8 cellular contexts compared by ENCODE assay signal in the genomic region with DNA sequence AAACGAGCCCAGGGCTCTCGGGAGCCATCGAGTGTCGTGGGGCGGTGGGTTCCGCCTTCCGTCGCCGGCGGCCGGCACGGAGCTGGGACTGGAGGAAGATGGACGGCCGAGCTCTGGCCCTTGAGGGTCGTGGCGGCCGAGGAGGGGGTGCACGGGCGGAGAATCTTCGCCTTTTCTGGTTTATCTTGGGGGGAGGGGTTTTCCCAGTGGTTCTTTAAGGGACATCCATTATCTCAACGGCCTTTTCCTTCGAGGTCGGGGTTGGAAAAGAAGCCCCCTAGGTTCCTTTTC. TPM values are rescaled to one million over a fixed set of nuclear protein-coding genes. Genes with fewer than 3 reads are reported as not detected.
DNase-seq lines count a peak whose midpoint lies in the region; ATAC-seq and TF ChIP-seq lines count a peak whose summit lies in the region.

No MANE protein-coding gene starts in this region.

- peaks cover 0 to 40% (median 6%) of the 10 kb centered on the region in 3 donors for H3K36me3 Mint-ChIP-seq in naive thymus-derived CD8-positive, alpha-beta T cell

- no peaks in the 10 kb centered on the region for H3K9me3 ChIP-seq in MM.1S (replicated peaks; ENCODE audit: insufficient read depth, low read length)
- H3K9me3 ChIP-seq in effector memory CD4-positive, alpha-beta T cell (ENCODE audit: control insufficient read depth, low read length): no peaks in the 10 kb centered on the region

- no peaks in the 10 kb centered on the region for H4K20me1 ChIP-seq in MM.1S (ENCODE audit: insufficient read depth, low read length)

- H3K9ac ChIP-seq in MM.1S (ENCODE audit: low read length): peak overlapping the region; percentile 74

- DNase-seq in NCI-H510A (lab: John Stamatoyannopoulos, UW) (peak; percentile 18), NCI-H510A treated with DMSO at 0.1 percent for 48 hours (lab: John Stamatoyannopoulos, UW) (no peak), MM.1S (no peak), NCI-H2171 (lab: John Stamatoyannopoulos, UW) (no peak)
- DNase-seq in effector memory CD4-positive, alpha-beta T cell: no peak
- no peak for DNase-seq in naive thymus-derived CD8-positive, alpha-beta T cell
- DNase-seq in stimulated activated CD4-positive, alpha-beta T cell treated with anti-CD3 and anti-CD28 coated beads, Interleukin-1b, Interleukin-23, amount 100 ng/mL, for 48 hours: no peak

- POLR2A ChIA-PET in naive thymus-derived CD8-positive, alpha-beta T cell (lab: Charles Lee): interaction anchor here (0.7 to 1.0 kb wide), 4 partner anchors 20 to 179 kb away, joined by 4 read pairs; no protein-coding TSS in a partner anchor

- peaks cover 11 to 24% (median 21%) of the 10 kb centered on the region in 4 donors for H3K4me1 Mint-ChIP-seq in naive thymus-derived CD8-positive, alpha-beta T cell

- peaks cover 32% of the 10 kb centered on the region for H3K79me2 ChIP-seq in MM.1S (ENCODE audit: low read length)

- H3K4me3 ChIP-seq in MM.1S (ENCODE audit: low read length): peak overlapping the region; percentile 91
- peak overlapping the region; percentile 90 for H3K4me3 ChIP-seq in effector memory CD4-positive, alpha-beta T cell (ENCODE audit: insufficient read depth, low read depth, low read length, poor library complexity, severe bottlenecking)

- H3K9me3 Mint-ChIP-seq in naive thymus-derived CD8-positive, alpha-beta T cell: no peaks in the 10 kb centered on the region

- peaks cover 6% of the 10 kb centered on the region; the same call in 1 of the 2 replicates for H3K4me1 ChIP-seq in MM.1S (ENCODE audit: low read length)
- H3K4me1 ChIP-seq in effector memory CD4-positive, alpha-beta T cell (ENCODE audit: control insufficient read depth, insufficient read depth, low read length, poor library complexity, severe bottlenecking): peaks cover 8% of the 10 kb centered on the region

- H3K9me2 ChIP-seq in MM.1S (replicated peaks; ENCODE audit: insufficient read depth, low read length): no peaks in the 10 kb centered on the region

- H3K4me3 Mint-ChIP-seq in naive thymus-derived CD8-positive, alpha-beta T cell: peak overlapping the region; percentile 92 to 100 (median 98)

- no peak for ATAC-seq in naive thymus-derived CD8-positive, alpha-beta T cell
- ATAC-seq in HG03442 (IDR thresholded peaks at IDR 0.05; ENCODE audit: unreplicated experiment): no peak

- peak overlapping the region; percentile 53 to 99 (median 98) for H3K27ac Mint-ChIP-seq in naive thymus-derived CD8-positive, alpha-beta T cell

- H3F3A ChIP-seq in MM.1S (ENCODE audit: insufficient read depth, low read length): no peaks in the 10 kb centered on the region

- peaks cover 0 to 4% (median 0%) of the 10 kb centered on the region in 5 donors for H3K27me3 Mint-ChIP-seq in naive thymus-derived CD8-positive, alpha-beta T cell

- H3K36me3 ChIP-seq in MM.1S (replicated peaks; ENCODE audit: insufficient read depth, low read length): no peaks in the 10 kb centered on the region
- H3K36me3 ChIP-seq in effector memory CD4-positive, alpha-beta T cell (ENCODE audit: control insufficient read depth, insufficient read depth, low read length): peaks cover 22% of the 10 kb centered on the region

- no peak for TF ChIP-seq CTCF in MM.1S (IDR thresholded peaks at IDR 0.05; ENCODE audit: low read length)

- peak overlapping the region; percentile 90 for H2AFZ ChIP-seq in MM.1S (ENCODE audit: low read length)

- peak overlapping the region; percentile 60; the same call in 1 of the 2 replicates for H3K27ac ChIP-seq in MM.1S (ENCODE audit: low read length)
- peak overlapping the region; percentile 92 for H3K27ac ChIP-seq in effector memory CD4-positive, alpha-beta T cell (ENCODE audit: insufficient read depth, low read length, poor library complexity, severe bottlenecking)

- peak overlapping the region; percentile 87 for H3K4me2 ChIP-seq in MM.1S (ENCODE audit: low read depth, low read length)

- no peaks in the 10 kb centered on the region for H3K27me3 ChIP-seq in MM.1S (replicated peaks; ENCODE audit: insufficient read depth, low read length)
- no peaks in the 10 kb centered on the region for H3K27me3 ChIP-seq in effector memory CD4-positive, alpha-beta T cell (replicated peaks; ENCODE audit: control insufficient read depth, insufficient read depth, low read length, poor library complexity, severe bottlenecking)

RNA-seq across cellular contexts. Expression of a gene that starts 0.6 kb away (rescaled TPM):
- total RNA-seq in naive thymus-derived CD8-positive, alpha-beta T cell: 100 to 1,000 TPM; 101 to 104 TPM
- polyA plus RNA-seq in naive thymus-derived CD8-positive, alpha-beta T cell: 10 to 100 TPM; 29.6 to 48.1 (median 31.3) TPM
